ENCODE assay signal across 9 cellular contexts in the genomic region with DNA sequence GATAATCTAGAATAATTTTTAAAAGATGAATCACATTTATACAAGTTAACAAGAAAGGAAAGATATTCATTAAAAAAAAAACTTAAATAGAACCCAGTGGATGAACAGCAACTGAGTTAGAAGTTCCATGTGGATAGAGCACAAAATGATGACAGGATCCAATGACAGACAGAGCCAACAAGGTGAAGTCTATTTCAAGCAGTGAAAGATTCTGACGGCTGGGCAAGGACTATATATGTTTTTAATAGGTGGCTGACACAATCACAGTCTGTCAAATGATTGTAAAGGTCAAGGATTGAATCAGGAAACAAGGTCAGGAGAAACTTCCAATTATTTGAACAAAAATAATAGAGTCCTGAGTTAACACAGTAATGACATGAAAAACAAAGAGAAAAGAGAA.
"Had no signal": no experiment of that assay in that cellular context is flagged by ENCODE, and none has a peak within 500 bp of the region (broad histone marks: within the 10 kb centered on the region; RNA-seq: fewer than 3 reads in every experiment).

No MANE protein-coding gene starts in this region.

- H3K9me3 ChIP-seq: HAP-1 had no signal

- H3K4me1 ChIP-seq: HAP-1 had no signal

- DNase-seq: GM23248, GOT3, H7, H9, HCEC 1CT, HFFc6 had no signal

- H3K27ac ChIP-seq: GM23248 had no signal

- H3K36me3 ChIP-seq: HAP-1 had no signal

- ATAC-seq: GM23338, HCT116 had no signal

- H3K4me3 ChIP-seq: GM23248, GM23338, HAP-1 had no signal
